ENCODE assay signal across 1 cellular context in the genomic region with DNA sequence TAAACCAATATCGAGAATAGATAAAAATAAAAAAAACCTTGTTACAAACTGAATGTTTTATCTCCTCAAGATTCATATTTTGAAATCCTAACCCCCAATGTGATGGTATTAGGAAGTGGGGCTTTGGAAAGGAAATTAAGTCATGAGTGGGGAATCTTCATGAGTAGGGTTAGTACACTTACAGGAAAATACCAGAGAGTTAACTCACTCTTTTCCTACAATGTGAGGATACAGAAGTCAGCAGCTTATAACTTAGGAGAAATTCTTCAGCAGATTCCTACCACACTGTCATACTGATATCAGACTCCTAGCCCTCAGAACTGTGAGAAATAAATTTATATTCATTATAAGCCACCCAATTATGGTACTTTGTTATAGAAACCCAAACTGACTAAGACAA.
TF ChIP-seq lines count a peak whose summit lies in the region.

No MANE protein-coding gene starts in this region.

TF ChIP-seq in SK-N-SH, 30 proteins besides CTCF, POLR2A, EP300 and RAD21 (continued from another document):
- TF ChIP-seq REST (IDR thresholded peaks at IDR 0.05; ENCODE audit: low read depth, low read length), result no peak
- TF ChIP-seq, protein P1, sequence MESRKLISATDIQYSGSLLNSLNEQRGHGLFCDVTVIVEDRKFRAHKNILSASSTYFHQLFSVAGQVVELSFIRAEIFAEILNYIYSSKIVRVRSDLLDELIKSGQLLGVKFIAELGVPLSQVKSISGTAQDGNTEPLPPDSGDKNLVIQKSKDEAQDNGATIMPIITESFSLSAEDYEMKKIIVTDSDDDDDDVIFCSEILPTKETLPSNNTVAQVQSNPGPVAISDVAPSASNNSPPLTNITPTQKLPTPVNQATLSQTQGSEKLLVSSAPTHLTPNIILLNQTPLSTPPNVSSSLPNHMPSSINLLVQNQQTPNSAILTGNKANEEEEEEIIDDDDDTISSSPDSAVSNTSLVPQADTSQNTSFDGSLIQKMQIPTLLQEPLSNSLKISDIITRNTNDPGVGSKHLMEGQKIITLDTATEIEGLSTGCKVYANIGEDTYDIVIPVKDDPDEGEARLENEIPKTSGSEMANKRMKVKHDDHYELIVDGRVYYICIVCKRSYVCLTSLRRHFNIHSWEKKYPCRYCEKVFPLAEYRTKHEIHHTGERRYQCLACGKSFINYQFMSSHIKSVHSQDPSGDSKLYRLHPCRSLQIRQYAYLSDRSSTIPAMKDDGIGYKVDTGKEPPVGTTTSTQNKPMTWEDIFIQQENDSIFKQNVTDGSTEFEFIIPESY (IDR thresholded peaks at IDR 0.05; ENCODE audit: borderline replicate concordance, low read depth), result no peak
- no peak for TF ChIP-seq SIN3A (IDR thresholded peaks at IDR 0.05; ENCODE audit: borderline replicate concordance, low read depth, low read length)
- TF ChIP-seq, protein P2, sequence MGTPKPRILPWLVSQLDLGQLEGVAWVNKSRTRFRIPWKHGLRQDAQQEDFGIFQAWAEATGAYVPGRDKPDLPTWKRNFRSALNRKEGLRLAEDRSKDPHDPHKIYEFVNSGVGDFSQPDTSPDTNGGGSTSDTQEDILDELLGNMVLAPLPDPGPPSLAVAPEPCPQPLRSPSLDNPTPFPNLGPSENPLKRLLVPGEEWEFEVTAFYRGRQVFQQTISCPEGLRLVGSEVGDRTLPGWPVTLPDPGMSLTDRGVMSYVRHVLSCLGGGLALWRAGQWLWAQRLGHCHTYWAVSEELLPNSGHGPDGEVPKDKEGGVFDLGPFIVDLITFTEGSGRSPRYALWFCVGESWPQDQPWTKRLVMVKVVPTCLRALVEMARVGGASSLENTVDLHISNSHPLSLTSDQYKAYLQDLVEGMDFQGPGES (IDR thresholded peaks at IDR 0.05; ENCODE audit: low read depth, low read length), result no peak
- no peak for TF ChIP-seq RCOR1 (IDR thresholded peaks at IDR 0.05; ENCODE audit: low read length)
- TF ChIP-seq YY1 (IDR thresholded peaks at IDR 0.05; ENCODE audit: low read depth), result no peak
- no peak; the same call in 1 of the 2 replicates for TF ChIP-seq ELF1 (IDR thresholded peaks at IDR 0.05)
- TF ChIP-seq JUND (IDR thresholded peaks at IDR 0.05), result 0 out of 2 replicates have a peak, but pooled peaks have one; percentile 19
- TF ChIP-seq TAF1 (IDR thresholded peaks at IDR 0.05; ENCODE audit: borderline replicate concordance, low read depth, low read length), result no peak
- no peak for TF ChIP-seq FOXJ3 (CRISPR knock-in tag; IDR thresholded peaks at IDR 0.05)
- TF ChIP-seq SMC3 (IDR thresholded peaks at IDR 0.05; ENCODE audit: low read depth, low read length), result no peak
- peak; percentile 43; the same call in 1 of the 2 replicates for TF ChIP-seq FOSL2 (IDR thresholded peaks at IDR 0.05; ENCODE audit: borderline replicate concordance, low read depth)
- peak; percentile 48; the same call in 1 of the 2 replicates for TF ChIP-seq TEAD4 (IDR thresholded peaks at IDR 0.05; ENCODE audit: borderline replicate concordance, insufficient read depth)
